ENCODE assay signal across 17 cellular contexts in genomic region chr5:76855496-76855895, GRCh38. TPM values are rescaled to one million over a fixed set of nuclear protein-coding genes. Genes with fewer than 3 reads are reported as not detected.
DNase-seq lines count a peak whose midpoint lies in the region; ATAC-seq and TF ChIP-seq lines count a peak whose summit lies in the region.
"Not testable (repeated sequence)": the region's sequence is repeated elsewhere in the genome, so short reads cannot be mapped to it uniquely, and the experiment has no call there.
"Had no signal": no experiment of that assay in that cellular context is flagged by ENCODE, and none has a peak within 500 bp of the region (broad histone marks: within the 10 kb centered on the region; RNA-seq: fewer than 3 reads in every experiment).

No MANE protein-coding gene starts in this region.

- not testable (repeated sequence) for H4K20me1 ChIP-seq in BLaER1 treated with 17β-estradiol and CSF1 and Interleukin-3, amounts not matched to agents 10 nM and 100 nM

- H3K27ac Mint-ChIP-seq in IgD-negative memory B cell (peak overlapping the region in 2 of 3 donors; percentile 6 to 46), endothelial cell (ENCODE audit: unreplicated experiment) (peak overlapping the region; percentile 68), naive B cell (peak overlapping the region in 4 of 6 donors; percentile 32 to 90 (median 84))
- peak overlapping the region; percentile 88 for H3K27ac Mint-ChIP-seq in activated CD4-positive, alpha-beta memory T cell treated with anti-CD3 and anti-CD28 coated beads for 36 hours
- peak overlapping the region; percentile 90 for H3K27ac Mint-ChIP-seq in activated naive CD4-positive, alpha-beta T cell treated with anti-CD3 and anti-CD28 coated beads, Interleukin-2, amount 10 ng/mL, durations not matched to agents 7 days and 5 days
- peak overlapping the region; percentile 64 for H3K27ac Mint-ChIP-seq in stimulated activated naive CD8-positive, alpha-beta T cell treated with anti-CD3 and anti-CD28 coated beads, Interleukin-15, Interleukin-2, amounts not matched to agents 100 ng/mL and 50 ng/mL, for 24 hours

- H3K9ac ChIP-seq in BLaER1 treated with 17β-estradiol and CSF1 and Interleukin-3, amounts not matched to agents 10 nM and 100 nM: peak overlapping the region in 6 of 11 experiments; percentile 28 to 65 (median 56); a peak in 10 of 22 replicates

- peak overlapping the region in 2 of 10 experiments; percentile 22 to 24; a peak in 1 of 20 replicates for H3K4me3 ChIP-seq in BLaER1 treated with 17β-estradiol and CSF1 and Interleukin-3, amounts not matched to agents 10 nM and 100 nM
- not testable (repeated sequence) for H3K4me3 ChIP-seq in Peyer's patch

- not testable (repeated sequence) for TF ChIP-seq POLR2A in Peyer's patch (IDR thresholded peaks at IDR 0.05)

- H3K36me3 ChIP-seq in BLaER1 treated with 17β-estradiol and CSF1 and Interleukin-3, amounts not matched to agents 10 nM and 100 nM: peaks cover 0 to 14% (median 0%) of the 10 kb centered on the region in 11 experiments; a peak in 2 of 22 replicates
- not testable (repeated sequence) for H3K36me3 ChIP-seq in Peyer's patch

- DNase-seq in Peyer's patch; activated CD4-positive, alpha-beta memory T cell treated with anti-CD3 and anti-CD28 coated beads for 36 hours; activated naive CD4-positive, alpha-beta T cell treated with anti-CD3 and anti-CD28 coated beads, Interleukin-2, amount 10 ng/mL, durations not matched to agents 7 days and 5 days; endothelial cell (ENCODE audit: low spot score); naive B cell: not testable (repeated sequence)

- intact Hi-C loops in activated CD4-positive, alpha-beta memory T cell treated with anti-CD3 and anti-CD28 coated beads for 36 hours (cut with micrococcal nuclease): loop anchor here (10.0 kb wide), 1 partner anchor 141 kb away; the partner anchor contains the start of gene F2R

- H3K4me2 ChIP-seq in BLaER1 treated with 17β-estradiol and CSF1 and Interleukin-3, amounts not matched to agents 10 nM and 100 nM: peak overlapping the region; percentile 46 to 90 (median 79)

- not testable (repeated sequence) for H3K9me3 Mint-ChIP-seq in IgD-negative memory B cell; activated CD4-positive, alpha-beta memory T cell treated with anti-CD3 and anti-CD28 coated beads for 36 hours; endothelial cell (ENCODE audit: unreplicated experiment); naive B cell; stimulated activated naive CD8-positive, alpha-beta T cell treated with anti-CD3 and anti-CD28 coated beads, Interleukin-15, Interleukin-2, amounts not matched to agents 100 ng/mL and 50 ng/mL, for 24 hours
- peaks cover 19% of the 10 kb centered on the region for H3K9me3 Mint-ChIP-seq in activated naive CD4-positive, alpha-beta T cell treated with anti-CD3 and anti-CD28 coated beads, Interleukin-2, amount 10 ng/mL, durations not matched to agents 7 days and 5 days

- H3K4me1 Mint-ChIP-seq in IgD-negative memory B cell: peaks cover 28 to 40% (median 39%) of the 10 kb centered on the region in 3 donors
- peaks cover 41% of the 10 kb centered on the region for H3K4me1 Mint-ChIP-seq in activated CD4-positive, alpha-beta memory T cell treated with anti-CD3 and anti-CD28 coated beads for 36 hours (ENCODE audit: low read depth)
- peaks cover 63% of the 10 kb centered on the region for H3K4me1 Mint-ChIP-seq in activated naive CD4-positive, alpha-beta T cell treated with anti-CD3 and anti-CD28 coated beads, Interleukin-2, amount 10 ng/mL, durations not matched to agents 7 days and 5 days
- H3K4me1 Mint-ChIP-seq in endothelial cell (ENCODE audit: unreplicated experiment): peaks cover 27% of the 10 kb centered on the region
- peaks cover 28 to 38% (median 32%) of the 10 kb centered on the region in 3 donors for H3K4me1 Mint-ChIP-seq in naive B cell
- H3K4me1 Mint-ChIP-seq in stimulated activated naive CD8-positive, alpha-beta T cell treated with anti-CD3 and anti-CD28 coated beads, Interleukin-15, Interleukin-2, amounts not matched to agents 100 ng/mL and 50 ng/mL, for 24 hours (ENCODE audit: low read depth): peaks cover 32% of the 10 kb centered on the region

- ATAC-seq in naive B cell (ENCODE audit: low read depth in 2 of 2): not testable (repeated sequence)

- H3K27me3 ChIP-seq in BLaER1 treated with 17β-estradiol and CSF1 and Interleukin-3, amounts not matched to agents 10 nM and 100 nM; Peyer's patch: not testable (repeated sequence)

- H3K27ac ChIP-seq in BLaER1 treated with 17β-estradiol and CSF1 and Interleukin-3, amounts not matched to agents 10 nM and 100 nM: peak overlapping the region; percentile 45 to 86 (median 78); a peak in 21 of 22 replicates
- H3K27ac ChIP-seq in Peyer's patch: peak overlapping the region in 3 of 4 donors; percentile 51 to 66 (median 58)

- POLR2A ChIA-PET in activated CD4-positive, alpha-beta memory T cell treated with anti-CD3 and anti-CD28 coated beads for 36 hours (lab: Charles Lee): interaction anchor here (0.9 kb wide), 1 partner anchor 175 kb away, joined by 4 read pairs; the partner anchor contains the start of gene AGGF1

- not testable (repeated sequence) for H3K36me3 Mint-ChIP-seq in IgD-negative memory B cell; naive B cell; stimulated activated naive CD8-positive, alpha-beta T cell treated with anti-CD3 and anti-CD28 coated beads, Interleukin-15, Interleukin-2, amounts not matched to agents 100 ng/mL and 50 ng/mL, for 24 hours (ENCODE audit: low read depth)
- peaks cover 10% of the 10 kb centered on the region for H3K36me3 Mint-ChIP-seq in activated CD4-positive, alpha-beta memory T cell treated with anti-CD3 and anti-CD28 coated beads for 36 hours
- peaks cover 42% of the 10 kb centered on the region for H3K36me3 Mint-ChIP-seq in activated naive CD4-positive, alpha-beta T cell treated with anti-CD3 and anti-CD28 coated beads, Interleukin-2, amount 10 ng/mL, durations not matched to agents 7 days and 5 days
- H3K36me3 Mint-ChIP-seq in endothelial cell (ENCODE audit: low read depth, unreplicated experiment): peaks cover 11% of the 10 kb centered on the region

- not testable (repeated sequence) for TF ChIP-seq CTCF in Peyer's patch (IDR thresholded peaks at IDR 0.05); endothelial cell (IDR thresholded peaks at IDR 0.05; ENCODE audit: unreplicated experiment)

- peak overlapping the region in 3 of 4 donors; percentile 23 to 79 (median 28) for H3K4me3 Mint-ChIP-seq in IgD-negative memory B cell
- H3K4me3 Mint-ChIP-seq in activated CD4-positive, alpha-beta memory T cell treated with anti-CD3 and anti-CD28 coated beads for 36 hours: peak overlapping the region; percentile 5
- peak overlapping the region; percentile 52 for H3K4me3 Mint-ChIP-seq in activated naive CD4-positive, alpha-beta T cell treated with anti-CD3 and anti-CD28 coated beads, Interleukin-2, amount 10 ng/mL, durations not matched to agents 7 days and 5 days
- peak overlapping the region; percentile 1 for H3K4me3 Mint-ChIP-seq in endothelial cell (ENCODE audit: unreplicated experiment)
- peak overlapping the region in 5 of 8 donors; percentile 22 to 67 (median 32) for H3K4me3 Mint-ChIP-seq in naive B cell
- H3K4me3 Mint-ChIP-seq in stimulated activated naive CD8-positive, alpha-beta T cell treated with anti-CD3 and anti-CD28 coated beads, Interleukin-15, Interleukin-2, amounts not matched to agents 100 ng/mL and 50 ng/mL, for 24 hours: peak overlapping the region; percentile 5

- H3K27me3 Mint-ChIP-seq in IgD-negative memory B cell; activated CD4-positive, alpha-beta memory T cell treated with anti-CD3 and anti-CD28 coated beads for 36 hours; activated naive CD4-positive, alpha-beta T cell treated with anti-CD3 and anti-CD28 coated beads, Interleukin-2, amount 10 ng/mL, durations not matched to agents 7 days and 5 days; endothelial cell (ENCODE audit: unreplicated experiment); naive B cell; stimulated activated naive CD8-positive, alpha-beta T cell treated with anti-CD3 and anti-CD28 coated beads, Interleukin-15, Interleukin-2, amounts not matched to agents 100 ng/mL and 50 ng/mL, for 24 hours: not testable (repeated sequence)

- CTCF ChIA-PET in activated CD4-positive, alpha-beta memory T cell treated with anti-CD3 and anti-CD28 coated beads for 36 hours (lab: Charles Lee): interaction anchor here (1.3 kb wide), 1 partner anchor 223 kb away, joined by 3 read pairs; no protein-coding TSS in a partner anchor
- CTCF ChIA-PET in activated naive CD4-positive, alpha-beta T cell treated with anti-CD3 and anti-CD28 coated beads, Interleukin-2, amount 10 ng/mL, durations not matched to agents 7 days and 5 days (lab: Charles Lee): interaction anchor here (1.1 kb wide), 1 partner anchor 40 kb away, joined by 3 read pairs; no protein-coding TSS in a partner anchor

- peaks cover 14 to 30% (median 22%) of the 10 kb centered on the region in 11 experiments; a peak in 21 of 22 replicates for H3K9me3 ChIP-seq in BLaER1 treated with 17β-estradiol and CSF1 and Interleukin-3, amounts not matched to agents 10 nM and 100 nM (replicated peaks in 1 of 11)
- not testable (repeated sequence) for H3K9me3 ChIP-seq in Peyer's patch

- H3K4me1 ChIP-seq in BLaER1 treated with 17β-estradiol and CSF1 and Interleukin-3, amounts not matched to agents 10 nM and 100 nM: peaks cover 36 to 74% (median 65%) of the 10 kb centered on the region in 10 experiments
- H3K4me1 ChIP-seq in Peyer's patch: peaks cover 0 to 41% (median 5%) of the 10 kb centered on the region in 4 donors

RNA-seq across cellular contexts. Expression of gene S100Z, which starts 5.7 kb away (rescaled TPM):
- polyA plus RNA-seq in IgD-negative memory B cell (5.3 TPM), naive B cell (ENCODE audit: low read depth in 6 of 6) (not detected)
- total RNA-seq in Peyer's patch (10 to 100 TPM in 1 of 4 donors, not detected in 3; 11.6 TPM), endothelial cell (ENCODE audit: unreplicated experiment) (0.38 TPM)
- total RNA-seq in activated CD4-positive, alpha-beta memory T cell treated with anti-CD3 and anti-CD28 coated beads for 36 hours: 1 to 10 TPM; 1.8 to 2.1 TPM
- total RNA-seq: frontal cortex, HT-29, lower leg skin, NCI-H460, neural crest cell, renal cortical epithelial cell, SK-MEL-5, skeletal muscle tissue, thyroid gland had no signal

RNA-seq across cellular contexts. Expression of gene F2RL1, which starts 36.7 kb away (rescaled TPM):
- polyA plus RNA-seq in IgD-negative memory B cell (2.6 TPM), naive B cell (ENCODE audit: low read depth in 6 of 6) (under 1 TPM in 4 of 6 donors, not detected in 2; 0.13 to 0.42 (median 0.20) TPM)
- total RNA-seq in Peyer's patch (100 to 1,000 TPM in 2 of 4 donors, 10 to 100 TPM in 1, 1 to 10 TPM in 1; 9.9 to 146 (median 88.2) TPM), endothelial cell (ENCODE audit: unreplicated experiment) (141 TPM)
- total RNA-seq in activated CD4-positive, alpha-beta memory T cell treated with anti-CD3 and anti-CD28 coated beads for 36 hours: 1 to 10 TPM; 2.3 to 2.9 TPM

Comparison
In these comparisons a context has a peak if more than half of its experiments do, and no peak if none do; other contexts are left out.
1. H3K27ac Mint-ChIP-seq: peak in every context shown above with its lines; median percentile 90 in activated naive CD4-positive, alpha-beta T cell treated with anti-CD3 and anti-CD28 coated beads, Interleukin-2, amount 10 ng/mL, durations not matched to agents 7 days and 5 days; 88 in activated CD4-positive, alpha-beta memory T cell treated with anti-CD3 and anti-CD28 coated beads for 36 hours; 84 in naive B cell; 68 in endothelial cell; 64 in stimulated activated naive CD8-positive, alpha-beta T cell treated with anti-CD3 and anti-CD28 coated beads, Interleukin-15, Interleukin-2, amounts not matched to agents 100 ng/mL and 50 ng/mL, for 24 hours; 26 in IgD-negative memory B cell.
2. H3K4me3 Mint-ChIP-seq: peak in every context shown above with its lines; median percentile 52 in activated naive CD4-positive, alpha-beta T cell treated with anti-CD3 and anti-CD28 coated beads, Interleukin-2, amount 10 ng/mL, durations not matched to agents 7 days and 5 days; 32 in naive B cell; 28 in IgD-negative memory B cell; 5 in activated CD4-positive, alpha-beta memory T cell treated with anti-CD3 and anti-CD28 coated beads for 36 hours; 5 in stimulated activated naive CD8-positive, alpha-beta T cell treated with anti-CD3 and anti-CD28 coated beads, Interleukin-15, Interleukin-2, amounts not matched to agents 100 ng/mL and 50 ng/mL, for 24 hours; 1 in endothelial cell.